Comparison of ENCODE assay signal across 10 cellular contexts in the genomic region with DNA sequence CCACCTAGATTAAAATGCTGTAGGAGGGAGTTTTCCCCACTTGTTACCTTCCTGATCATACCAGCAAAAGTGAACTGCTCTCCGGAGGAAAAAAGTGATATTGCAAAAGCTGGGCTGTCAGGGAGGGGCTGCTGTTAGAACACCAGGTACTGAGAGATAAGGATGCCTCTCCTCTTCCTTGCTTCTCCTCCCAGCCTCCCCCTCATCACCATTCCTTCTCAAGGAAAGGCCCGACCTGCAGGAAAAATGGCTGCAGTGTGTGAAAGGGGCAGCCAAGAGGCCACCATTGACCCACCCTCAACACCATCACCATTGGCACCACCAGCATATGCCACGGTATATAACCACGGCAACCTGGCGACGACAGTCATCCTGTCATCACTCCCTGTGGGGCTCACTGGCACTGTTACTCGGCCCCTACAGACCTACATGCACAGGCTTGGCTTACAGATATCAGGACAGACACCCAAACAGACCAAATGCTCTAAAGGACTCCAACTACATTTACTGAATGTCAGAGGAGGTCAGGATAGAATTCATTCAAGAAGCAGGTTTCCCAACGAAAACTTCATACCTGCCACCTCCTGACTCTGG. TPM values are rescaled to one million over a fixed set of nuclear protein-coding genes. Genes with fewer than 3 reads are reported as not detected.
"Had no signal": no experiment of that assay in that cellular context is flagged by ENCODE, and none has a peak within 500 bp of the region (broad histone marks: within the 10 kb centered on the region; RNA-seq: fewer than 3 reads in every experiment).

No MANE protein-coding gene starts in this region.

- H3K36me3 ChIP-seq: HAP-1 had no signal

- H3K4me3 ChIP-seq: GM23248, HAP-1 had no signal

- FAIRE-seq: HTR-8/SVneo had no signal

- H3K4me3 Mint-ChIP-seq: HFFc6 had no signal

- H3K9me3 ChIP-seq: HAP-1 had no signal

- H3K27ac Mint-ChIP-seq: HFFc6 had no signal

- DNase-seq: GM23248, GOT3, H7, HFFc6, IMR-90, KBM-7 had no signal

- H3K4me1 ChIP-seq: HAP-1 had no signal

- H3K9me3 Mint-ChIP-seq: HFFc6 had no signal

- ATAC-seq: HCT116 had no signal

- H3K27ac ChIP-seq: GM23248 had no signal

- H2AFZ ChIP-seq: GM23248 had no signal

- H3K9ac ChIP-seq: GM23248 had no signal

RNA-seq across cellular contexts. Expression of a gene that starts 13.7 kb away (rescaled TPM):
- total RNA-seq: HT-29 had no signal
